ENCODE assay signal across 1 cellular context in the genomic region with DNA sequence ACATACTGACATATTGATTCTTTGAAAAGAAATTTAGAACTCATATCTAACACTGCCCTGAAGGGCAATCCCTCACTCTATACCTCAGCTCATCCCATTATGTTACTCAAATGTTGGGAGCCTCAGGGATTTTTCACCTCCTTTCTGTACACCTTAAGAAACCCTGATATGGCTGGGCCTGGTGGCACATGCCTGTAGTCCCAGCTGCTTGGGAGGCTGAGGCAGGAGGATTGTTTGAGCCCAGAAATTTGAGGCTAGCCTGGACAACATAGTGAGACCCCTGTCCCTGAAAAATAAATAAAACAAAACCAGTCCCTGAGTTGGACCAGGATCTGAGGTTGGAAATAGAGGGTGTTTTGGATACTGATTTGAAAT.
A peak's percentile ranks its signal among the peaks of the same experiment; 100 is the strongest.
TF ChIP-seq lines count a peak whose summit lies in the region.

No MANE protein-coding gene starts in this region.

TF ChIP-seq in K562, 482 proteins besides CTCF, POLR2A, EP300 and RAD21 (continued from another document):
- TF ChIP-seq ZFP1 (CRISPR knock-in tag; IDR thresholded peaks at IDR 0.05) (no peak), ZBTB7A (IDR thresholded peaks at IDR 0.05; ENCODE audit: borderline replicate concordance, control insufficient read depth, low read depth, low read length) (no peak), KDM1A (IDR thresholded peaks at IDR 0.05) (peak in 1 of 2 experiments; percentile 23; a peak in 1 of 4 replicates), NUFIP1 (IDR thresholded peaks at IDR 0.05; ENCODE audit: partially characterized antibody) (no peak), GTF3C2 (IDR thresholded peaks at IDR 0.05; ENCODE audit: borderline replicate concordance, extremely low read depth, insufficient read length) (no peak), NFYB (IDR thresholded peaks at IDR 0.05; ENCODE audit: extremely low read depth, insufficient read length) (no peak), ZNF395 (CRISPR knock-in tag; IDR thresholded peaks at IDR 0.05) (peak; percentile 37; the same call in 1 of the 2 replicates), HIVEP1 (CRISPR knock-in tag; IDR thresholded peaks at IDR 0.05) (no peak), HOXB6 (CRISPR knock-in tag; IDR thresholded peaks at IDR 0.05; ENCODE audit: borderline replicate concordance) (no peak), NR2C2 (CRISPR knock-in tag; IDR thresholded peaks at IDR 0.05) (no peak), NR2C2 (tag; IDR thresholded peaks at IDR 0.05) (peak; percentile 26; the same call in 1 of the 2 replicates), ZNF175 (CRISPR knock-in tag; IDR thresholded peaks at IDR 0.05; ENCODE audit: low read depth) (peak; percentile 59), SNRNP70 (optimal IDR thresholded peaks at IDR 0.05; ENCODE audit: low read depth, low read length) (no peak), ZC3H4 (CRISPR knock-in tag; IDR thresholded peaks at IDR 0.05; ENCODE audit: borderline replicate concordance) (no peak), C11orf30 (IDR thresholded peaks at IDR 0.05; ENCODE audit: low read depth) (no peak), LARP7 (IDR thresholded peaks at IDR 0.05) (no peak), RBM25 (IDR thresholded peaks at IDR 0.05; ENCODE audit: low read depth, low read length, severe bottlenecking) (peak; percentile 49), XRCC5 (IDR thresholded peaks at IDR 0.05; ENCODE audit: low read depth, low read length) (no peak), ZNF121 (CRISPR knock-in tag; conservative IDR thresholded peaks at IDR 0.05) (peak; percentile 98)
- TF ChIP-seq, protein P1, sequence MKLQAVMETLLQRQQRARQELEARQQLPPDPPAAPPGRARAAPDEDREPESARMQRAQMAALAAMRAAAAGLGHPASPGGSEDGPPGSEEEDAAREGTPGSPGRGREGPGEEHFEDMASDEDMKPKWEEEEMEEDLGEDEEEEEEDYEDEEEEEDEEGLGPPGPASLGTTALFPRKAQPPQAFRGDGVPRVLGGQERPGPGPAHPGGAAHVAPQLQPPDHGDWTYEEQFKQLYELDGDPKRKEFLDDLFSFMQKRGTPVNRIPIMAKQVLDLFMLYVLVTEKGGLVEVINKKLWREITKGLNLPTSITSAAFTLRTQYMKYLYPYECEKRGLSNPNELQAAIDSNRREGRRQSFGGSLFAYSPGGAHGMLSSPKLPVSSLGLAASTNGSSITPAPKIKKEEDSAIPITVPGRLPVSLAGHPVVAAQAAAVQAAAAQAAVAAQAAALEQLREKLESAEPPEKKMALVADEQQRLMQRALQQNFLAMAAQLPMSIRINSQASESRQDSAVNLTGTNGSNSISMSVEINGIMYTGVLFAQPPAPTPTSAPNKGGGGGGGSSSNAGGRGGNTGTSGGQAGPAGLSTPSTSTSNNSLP (IDR thresholded peaks at IDR 0.05; ENCODE audit: borderline replicate concordance, low read depth, low read length), result no peak
- TF ChIP-seq, protein P2, sequence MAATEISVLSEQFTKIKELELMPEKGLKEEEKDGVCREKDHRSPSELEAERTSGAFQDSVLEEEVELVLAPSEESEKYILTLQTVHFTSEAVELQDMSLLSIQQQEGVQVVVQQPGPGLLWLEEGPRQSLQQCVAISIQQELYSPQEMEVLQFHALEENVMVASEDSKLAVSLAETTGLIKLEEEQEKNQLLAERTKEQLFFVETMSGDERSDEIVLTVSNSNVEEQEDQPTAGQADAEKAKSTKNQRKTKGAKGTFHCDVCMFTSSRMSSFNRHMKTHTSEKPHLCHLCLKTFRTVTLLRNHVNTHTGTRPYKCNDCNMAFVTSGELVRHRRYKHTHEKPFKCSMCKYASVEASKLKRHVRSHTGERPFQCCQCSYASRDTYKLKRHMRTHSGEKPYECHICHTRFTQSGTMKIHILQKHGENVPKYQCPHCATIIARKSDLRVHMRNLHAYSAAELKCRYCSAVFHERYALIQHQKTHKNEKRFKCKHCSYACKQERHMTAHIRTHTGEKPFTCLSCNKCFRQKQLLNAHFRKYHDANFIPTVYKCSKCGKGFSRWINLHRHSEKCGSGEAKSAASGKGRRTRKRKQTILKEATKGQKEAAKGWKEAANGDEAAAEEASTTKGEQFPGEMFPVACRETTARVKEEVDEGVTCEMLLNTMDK (IDR thresholded peaks at IDR 0.05; ENCODE audit: borderline replicate concordance, insufficient read depth, low read depth, low read length, poor library complexity, severe bottlenecking), result no peak
